Comparison of ENCODE assay signal across 8 cellular contexts in genomic region chr7:3977391-3977790, GRCh38.
"Had no signal": no experiment of that assay in that cellular context is flagged by ENCODE, and none has a peak within 500 bp of the region (broad histone marks: within the 10 kb centered on the region; RNA-seq: fewer than 3 reads in every experiment).

No MANE protein-coding gene starts in this region.

- DNase-seq: H9, HCEC 1CT, IMR-90 had no signal

- FAIRE-seq: H1, H54, HTR-8/SVneo, K562 had no signal

- H3K4me3 Mint-ChIP-seq: GM23338 had no signal

- ATAC-seq: GM23338, K562 had no signal

- H3K27ac Mint-ChIP-seq: GM23338, H9 had no signal
